Comparison of ENCODE assay signal across 7 cellular contexts in the genomic region with DNA sequence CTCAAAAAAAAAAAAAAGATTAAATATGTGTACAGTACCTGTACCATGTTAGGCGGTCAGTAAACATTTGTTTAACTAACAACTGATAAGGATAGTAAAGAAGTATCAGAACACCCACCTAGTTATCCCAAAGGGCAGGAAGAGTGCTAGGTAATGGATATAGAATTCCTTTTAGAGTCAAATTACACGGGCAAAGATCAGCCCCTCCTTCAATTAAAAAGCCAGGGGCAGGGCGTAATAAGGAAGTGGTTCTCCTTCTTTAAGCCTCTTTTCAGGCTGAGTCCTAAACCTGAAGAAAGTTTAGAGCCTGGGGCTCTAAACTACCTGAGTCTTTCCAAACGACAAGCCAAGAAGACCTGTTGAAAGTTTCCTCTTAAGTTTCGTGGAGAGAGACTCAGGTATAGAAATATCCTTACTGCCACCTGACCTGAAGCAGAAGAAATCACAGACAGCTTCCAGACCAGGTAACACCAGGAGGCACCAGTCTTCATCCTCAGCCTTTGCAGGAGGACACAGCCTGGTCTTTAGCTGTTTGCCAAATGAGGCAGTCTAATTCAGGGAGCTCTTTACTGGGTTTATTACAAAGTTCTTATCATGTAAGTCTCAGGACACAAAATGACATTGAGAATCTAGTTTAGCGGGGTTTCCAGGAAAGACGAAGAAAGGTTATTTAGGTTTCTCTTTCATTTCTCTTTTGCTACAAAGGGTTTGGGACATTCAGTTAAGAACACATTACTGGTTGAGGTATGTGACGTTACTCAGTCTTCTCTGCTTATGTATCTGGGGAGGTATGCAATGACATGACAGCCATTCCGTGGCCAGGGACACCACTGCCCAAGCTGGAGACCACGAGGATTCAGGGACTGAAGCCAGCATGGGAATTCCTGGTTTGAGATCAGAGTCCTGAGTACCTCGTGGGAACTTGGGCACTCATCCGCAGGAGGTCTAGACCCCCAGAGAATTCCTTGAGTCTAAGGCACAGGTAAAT. TPM values are rescaled to one million over a fixed set of nuclear protein-coding genes. Genes with fewer than 3 reads are reported as not detected.
A peak's percentile ranks its signal among the peaks of the same experiment; 100 is the strongest.
DNase-seq lines count a peak whose midpoint lies in the region; ATAC-seq and TF ChIP-seq lines count a peak whose summit lies in the region.

TSS of gene BCL2L14 (plus strand) at position 266 of the 988 bp plus-strand sequence. CDS start 8,367 bp downstream, outside the sequence.

- intact Hi-C loops in heart left ventricle (cut with DNase I), result no loop called here

- TF ChIP-seq POLR2A in heart left ventricle (IDR thresholded peaks at IDR 0.05), result no peak

- TF ChIP-seq CTCF in heart left ventricle (IDR thresholded peaks at IDR 0.05) (no peak), HFFc6 (IDR thresholded peaks at IDR 0.05) (no peak)

- no peaks in the 10 kb centered on the region for H3K9me3 Mint-ChIP-seq in HFFc6

- peak within 1 kb of the TSS in 1 of 12 donors; percentile 40 for H3K4me3 ChIP-seq in heart left ventricle

- peak; percentile 17 for DNase-seq in M059J (ENCODE audit: low read depth)
- DNase-seq in central memory CD4-positive, alpha-beta T cell, result peak; percentile 18
- peak; percentile 30 for DNase-seq in stimulated activated CD8-positive, alpha-beta memory T cell treated with anti-CD3 and anti-CD28 coated beads, Interleukin-4, amount 100 ng/mL, for 48 hours
- DNase-seq in heart left ventricle, result no peak
- no peak for DNase-seq in HFFc6
- no peak for DNase-seq in NCI-H524 treated with DMSO at 0.1 percent for 48 hours (lab: John Stamatoyannopoulos, UW)

- WGBS in heart left ventricle, 4 donors, result 62 to 76% (median 65%) methylated on average over 12 of the region's 12 CpGs

- H3K27me3 ChIP-seq in heart left ventricle, result peaks cover 0 to 3% (median 0%) of the 10 kb centered on the region in 9 donors

- no peak within 1 kb of the TSS for H3K27ac Mint-ChIP-seq in HFFc6

- H3K27me3 Mint-ChIP-seq in HFFc6 (ENCODE audit: insufficient read depth), result peaks cover 37% of the 10 kb centered on the region

- ATAC-seq in GM19351 (IDR thresholded peaks at IDR 0.05; ENCODE audit: unreplicated experiment) (peak; percentile 73), heart left ventricle (no peak)

- H3K4me1 Mint-ChIP-seq in HFFc6 (ENCODE audit: low read depth), result peaks cover 7% of the 10 kb centered on the region

- peaks cover 0 to 13% (median 0%) of the 10 kb centered on the region in 12 donors for H3K4me1 ChIP-seq in heart left ventricle

- no peak within 1 kb of the TSS for H3K4me3 Mint-ChIP-seq in HFFc6

- no peak within 1 kb of the TSS for H3K27ac ChIP-seq in heart left ventricle

- H3K36me3 Mint-ChIP-seq in HFFc6 (ENCODE audit: low read depth), result no peaks in the 10 kb centered on the region

- H3K9me3 ChIP-seq in heart left ventricle, result no peaks in the 10 kb centered on the region

- no peaks in the 10 kb centered on the region for H3K36me3 ChIP-seq in heart left ventricle

RNA-seq across cellular contexts. Expression of gene BCL2L14, which starts in this region (rescaled TPM):
- 0.05 and 6.7 TPM in 2 replicates for total RNA-seq in M059J (2014; rRNA removed; shearing (Covaris generic))
- not detected for total RNA-seq in heart left ventricle
- polyA plus RNA-seq in heart left ventricle, result not detected
- not detected for total RNA-seq in HFFc6 (2021; fragmentation: NEBNext Ultra II Directional; extraction: Animal tissue kit (Norgen Biotek cat#: 25700))

Comparison
In these comparisons a context has a peak if more than half of its experiments do, and no peak if none do; other contexts are left out.
1. DNase-seq: peak in M059J (single experiment), central memory CD4-positive, alpha-beta T cell (single experiment) and stimulated activated CD8-positive, alpha-beta memory T cell treated with anti-CD3 and anti-CD28 coated beads, Interleukin-4, amount 100 ng/mL, for 48 hours (single experiment); none in heart left ventricle (0 of 5), HFFc6 (single experiment) and NCI-H524 treated with DMSO at 0.1 percent for 48 hours (single experiment).